ENCODE assay signal across 1 cellular context in the genomic region with DNA sequence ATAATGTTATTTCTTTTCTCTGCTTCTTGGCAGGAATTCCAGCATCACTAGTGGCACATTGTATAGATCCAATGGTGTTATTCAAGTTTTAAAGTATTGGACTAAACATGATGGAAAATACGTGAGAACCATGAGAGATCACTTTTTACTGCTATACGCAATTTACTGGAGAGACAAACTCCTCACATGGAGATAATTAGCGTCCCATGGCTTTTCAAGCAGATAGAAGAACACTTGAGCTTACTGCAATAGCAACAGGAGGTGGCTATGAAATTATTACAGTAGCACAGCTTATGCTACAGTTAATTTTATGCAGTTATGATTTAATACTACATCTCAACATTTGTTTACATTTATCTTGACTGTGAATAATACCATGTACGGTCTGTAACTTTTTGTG.
TF ChIP-seq lines count a peak whose summit lies in the region.

No MANE protein-coding gene starts in this region.

TF ChIP-seq in H1, 55 proteins besides CTCF, POLR2A, EP300 and RAD21 (continued from another document):
- TF ChIP-seq NRF1 (IDR thresholded peaks at IDR 0.05; ENCODE audit: low read depth, low read length) (no peak), KDM4A (IDR thresholded peaks at IDR 0.05; ENCODE audit: low read depth, low read length, severe bottlenecking) (no peak), SUZ12 (IDR thresholded peaks at IDR 0.05; ENCODE audit: low read length) (no peak), TEAD4 (IDR thresholded peaks at IDR 0.05; ENCODE audit: low read depth, low read length) (no peak), SIX5 (IDR thresholded peaks at IDR 0.05; ENCODE audit: low read depth, low read length) (no peak), EZH2 (IDR thresholded peaks at IDR 0.05; ENCODE audit: low read depth, low read length, severe bottlenecking) (no peak), CBX5 (IDR thresholded peaks at IDR 0.05; ENCODE audit: low read depth, low read length) (no peak), RBBP5 (IDR thresholded peaks at IDR 0.05; ENCODE audit: borderline replicate concordance, low read depth, low read length) (no peak), RNF2 (IDR thresholded peaks at IDR 0.05; ENCODE audit: borderline replicate concordance, low read depth, low read length, missing control alignments, poor library complexity, severe bottlenecking) (no peak)
- TF ChIP-seq, protein P1, sequence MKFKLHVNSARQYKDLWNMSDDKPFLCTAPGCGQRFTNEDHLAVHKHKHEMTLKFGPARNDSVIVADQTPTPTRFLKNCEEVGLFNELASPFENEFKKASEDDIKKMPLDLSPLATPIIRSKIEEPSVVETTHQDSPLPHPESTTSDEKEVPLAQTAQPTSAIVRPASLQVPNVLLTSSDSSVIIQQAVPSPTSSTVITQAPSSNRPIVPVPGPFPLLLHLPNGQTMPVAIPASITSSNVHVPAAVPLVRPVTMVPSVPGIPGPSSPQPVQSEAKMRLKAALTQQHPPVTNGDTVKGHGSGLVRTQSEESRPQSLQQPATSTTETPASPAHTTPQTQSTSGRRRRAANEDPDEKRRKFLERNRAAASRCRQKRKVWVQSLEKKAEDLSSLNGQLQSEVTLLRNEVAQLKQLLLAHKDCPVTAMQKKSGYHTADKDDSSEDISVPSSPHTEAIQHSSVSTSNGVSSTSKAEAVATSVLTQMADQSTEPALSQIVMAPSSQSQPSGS (IDR thresholded peaks at IDR 0.05; ENCODE audit: low read length): no peak
- TF ChIP-seq, protein P2, sequence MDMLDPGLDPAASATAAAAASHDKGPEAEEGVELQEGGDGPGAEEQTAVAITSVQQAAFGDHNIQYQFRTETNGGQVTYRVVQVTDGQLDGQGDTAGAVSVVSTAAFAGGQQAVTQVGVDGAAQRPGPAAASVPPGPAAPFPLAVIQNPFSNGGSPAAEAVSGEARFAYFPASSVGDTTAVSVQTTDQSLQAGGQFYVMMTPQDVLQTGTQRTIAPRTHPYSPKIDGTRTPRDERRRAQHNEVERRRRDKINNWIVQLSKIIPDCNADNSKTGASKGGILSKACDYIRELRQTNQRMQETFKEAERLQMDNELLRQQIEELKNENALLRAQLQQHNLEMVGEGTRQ (IDR thresholded peaks at IDR 0.05; ENCODE audit: low read length): no peak
